In the genomic region with DNA sequence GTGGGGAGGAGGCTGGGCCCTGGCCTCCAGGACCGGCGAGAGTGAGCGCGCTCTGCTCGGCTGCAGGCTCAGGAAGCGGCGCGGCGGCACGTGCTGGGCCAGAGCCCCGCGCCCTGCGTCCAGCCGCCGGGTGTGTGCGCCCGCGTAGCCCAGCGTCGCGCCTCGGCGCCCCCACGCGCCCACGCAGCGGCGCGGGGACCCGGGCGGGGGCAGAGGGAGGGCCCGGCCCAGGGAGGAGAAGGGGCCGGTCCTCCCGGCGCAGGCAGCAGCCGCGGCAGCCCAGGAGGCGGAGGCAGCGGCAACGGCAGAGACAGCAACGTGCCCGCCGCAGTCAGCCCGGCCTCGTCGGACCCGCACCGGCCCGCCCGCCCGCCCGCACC, we compare ENCODE assay signal across 9 cellular contexts. TPM values are rescaled to one million over a fixed set of nuclear protein-coding genes. Genes with fewer than 3 reads are reported as not detected.
DNase-seq lines count a peak whose midpoint lies in the region; TF ChIP-seq lines count a peak whose summit lies in the region.
"Had no signal": no experiment of that assay in that cellular context is flagged by ENCODE, and none has a peak within 500 bp of the region (broad histone marks: within the 10 kb centered on the region; RNA-seq: fewer than 3 reads in every experiment).

Gene EYA2, plus strand, starts transcription at position 265 of the 380 bp plus-strand sequence. CDS start 95,168 bp downstream, outside the sequence.

- H3K9ac ChIP-seq in adipocyte (ENCODE audit: low read length) (peak within 1 kb of the TSS; percentile 82), iPS-20b (ENCODE audit: low read depth, low read length) (no peak within 1 kb of the TSS)

- no peaks in the 10 kb centered on the region for H3K4me1 ChIP-seq in adipocyte (ENCODE audit: control insufficient read depth, insufficient read depth, low read length)
- H3K4me1 ChIP-seq in iPS-20b (ENCODE audit: insufficient read depth, low read length) = 0 out of 2 replicates have a peak, but pooled peaks cover 3% of the 10 kb centered on the region
- peaks cover 0 to 21% (median 14%) of the 10 kb centered on the region in 4 donors for H3K4me1 ChIP-seq in stomach

- DNase-seq in HFF-Myc (ENCODE audit: extremely low read depth, low read depth) = no peak
- DNase-seq in adipocyte (ENCODE audit: low read depth) = peak; percentile 74
- DNase-seq in stomach = peak; percentile 32
- DNase-seq in GM20000 (ENCODE audit: low spot score) = no peak
- DNase-seq in medulla oblongata (ENCODE audit: extremely low spot score) = no peak
- DNase-seq in activated CD4-positive, alpha-beta T cell treated with anti-CD3 and anti-CD28 coated beads, Interleukin-2, amount 10 ng/mL, durations not matched to agents 24 days and 14 days = no peak
- no peak for DNase-seq in stimulated activated naive CD4-positive, alpha-beta T cell (lab: John Stamatoyannopoulos, UW)

- no peak within 1 kb of the TSS for H3K27ac ChIP-seq in iPS-20b (ENCODE audit: low read length)
- peak within 1 kb of the TSS in 4 of 5 donors; percentile 16 to 62 (median 50) for H3K27ac ChIP-seq in stomach

- H3K4me3 ChIP-seq in HFF-Myc (replicated peaks; ENCODE audit: low read depth, low read length) = 0 out of 2 replicates have a peak within 1 kb of the TSS, but pooled peaks have one; percentile 3
- H3K4me3 ChIP-seq in adipocyte (ENCODE audit: low read length) = peak within 1 kb of the TSS; percentile 83
- peak within 1 kb of the TSS; percentile 70 for H3K4me3 ChIP-seq in iPS-20b (ENCODE audit: low read length)
- peak within 1 kb of the TSS; percentile 49 to 72 (median 54) for H3K4me3 ChIP-seq in stomach

- 0 to 2% (median 1%) methylated on average over 2 to 49 of the region's 52 CpGs for WGBS in stomach, 5 donors

- no peak for TF ChIP-seq EP300 in stomach (IDR thresholded peaks at IDR 0.05)

- H3K4me1 Mint-ChIP-seq in activated CD4-positive, alpha-beta T cell treated with anti-CD3 and anti-CD28 coated beads, Interleukin-2, amount 10 ng/mL, durations not matched to agents 24 days and 14 days = no peaks in the 10 kb centered on the region
- H3K4me1 Mint-ChIP-seq: central memory CD8-positive, alpha-beta T cell had no signal

- no peak within 1 kb of the TSS for H3K4me3 Mint-ChIP-seq in activated CD4-positive, alpha-beta T cell treated with anti-CD3 and anti-CD28 coated beads, Interleukin-2, amount 10 ng/mL, durations not matched to agents 24 days and 14 days
- H3K4me3 Mint-ChIP-seq: central memory CD8-positive, alpha-beta T cell had no signal

- TF ChIP-seq POLR2A in stomach (IDR thresholded peaks at IDR 0.05) = no peak

- H3K9me3 Mint-ChIP-seq in activated CD4-positive, alpha-beta T cell treated with anti-CD3 and anti-CD28 coated beads, Interleukin-2, amount 10 ng/mL, durations not matched to agents 24 days and 14 days = no peaks in the 10 kb centered on the region
- H3K9me3 Mint-ChIP-seq: central memory CD8-positive, alpha-beta T cell had no signal

- TF ChIP-seq CTCF in HFF-Myc (IDR thresholded peaks at IDR 0.05; ENCODE audit: low read depth, low read length, missing control alignments) (no peak), stomach (IDR thresholded peaks at IDR 0.05) (no peak), GM20000 (IDR thresholded peaks at IDR 0.05; ENCODE audit: extremely low read depth, missing control alignments) (no peak)

- no peaks in the 10 kb centered on the region for H3K36me3 Mint-ChIP-seq in activated CD4-positive, alpha-beta T cell treated with anti-CD3 and anti-CD28 coated beads, Interleukin-2, amount 10 ng/mL, durations not matched to agents 24 days and 14 days (ENCODE audit: low read depth)

- intact Hi-C loops in stomach (cut with DNase I; ENCODE audit: low total_unique reads) = no loop called here
- intact Hi-C loops in activated CD4-positive, alpha-beta T cell treated with anti-CD3 and anti-CD28 coated beads, Interleukin-2, amount 10 ng/mL, durations not matched to agents 24 days and 14 days (cut with micrococcal nuclease) = no loop called here

- no peaks in the 10 kb centered on the region for H3K36me3 ChIP-seq in adipocyte (ENCODE audit: control insufficient read depth, insufficient read depth, low read length, severe bottlenecking)
- no peaks in the 10 kb centered on the region for H3K36me3 ChIP-seq in iPS-20b (ENCODE audit: insufficient read depth, low read depth, low read length)
- H3K36me3 ChIP-seq in stomach = no peaks in the 10 kb centered on the region

- H3K27ac Mint-ChIP-seq in activated CD4-positive, alpha-beta T cell treated with anti-CD3 and anti-CD28 coated beads, Interleukin-2, amount 10 ng/mL, durations not matched to agents 24 days and 14 days = no peak within 1 kb of the TSS

- peaks cover 26% of the 10 kb centered on the region for H3K27me3 ChIP-seq in adipocyte (replicated peaks; ENCODE audit: control insufficient read depth, insufficient read depth, low read length)
- H3K27me3 ChIP-seq in iPS-20b (ENCODE audit: insufficient read depth, low read length) = peaks cover 52% of the 10 kb centered on the region
- peaks cover 0 to 62% (median 20%) of the 10 kb centered on the region in 3 donors for H3K27me3 ChIP-seq in stomach

- peaks cover 65% of the 10 kb centered on the region for H3K27me3 Mint-ChIP-seq in activated CD4-positive, alpha-beta T cell treated with anti-CD3 and anti-CD28 coated beads, Interleukin-2, amount 10 ng/mL, durations not matched to agents 24 days and 14 days

- peaks cover 18% of the 10 kb centered on the region for H3K9me3 ChIP-seq in adipocyte (ENCODE audit: control insufficient read depth, low read length)
- H3K9me3 ChIP-seq in iPS-20b (ENCODE audit: insufficient read depth, low read depth, low read length) = no peaks in the 10 kb centered on the region
- peaks cover 4 to 13% (median 10%) of the 10 kb centered on the region in 4 donors for H3K9me3 ChIP-seq in stomach

RNA-seq across cellular contexts. Expression of gene EYA2, which starts in this region (rescaled TPM):
- 10 to 100 TPM in 2 of 5 donors, 1 to 10 TPM in 3; 1.8 to 86.2 (median 3.2) TPM for total RNA-seq in stomach
- polyA plus RNA-seq in stomach = 10 to 100 TPM in 1 of 3 donors, 1 to 10 TPM in 2; 5.3 to 13.3 (median 5.7) TPM
- not detected in 2 replicates for total RNA-seq in activated CD4-positive, alpha-beta T cell treated with anti-CD3 and anti-CD28 coated beads, Interleukin-2, amount 10 ng/mL, durations not matched to agents 24 days and 14 days

Comparison
In these comparisons a context has a peak if more than half of its experiments do, and no peak if none do; other contexts are left out.
1. DNase-seq: peak in adipocyte (single experiment) and stomach (single experiment); none in HFF-Myc (single experiment), GM20000 (single experiment), medulla oblongata (single experiment), activated CD4-positive, alpha-beta T cell treated with anti-CD3 and anti-CD28 coated beads, Interleukin-2, amount 10 ng/mL, durations not matched to agents 24 days and 14 days (single experiment) and stimulated activated naive CD4-positive, alpha-beta T cell (0 of 6).
2. H3K4me3 ChIP-seq: peak in every context shown above with its lines; median percentile 83 in adipocyte; 70 in iPS-20b; 54 in stomach; 3 in HFF-Myc.